ENCODE assay signal across 8 cellular contexts in the genomic region with DNA sequence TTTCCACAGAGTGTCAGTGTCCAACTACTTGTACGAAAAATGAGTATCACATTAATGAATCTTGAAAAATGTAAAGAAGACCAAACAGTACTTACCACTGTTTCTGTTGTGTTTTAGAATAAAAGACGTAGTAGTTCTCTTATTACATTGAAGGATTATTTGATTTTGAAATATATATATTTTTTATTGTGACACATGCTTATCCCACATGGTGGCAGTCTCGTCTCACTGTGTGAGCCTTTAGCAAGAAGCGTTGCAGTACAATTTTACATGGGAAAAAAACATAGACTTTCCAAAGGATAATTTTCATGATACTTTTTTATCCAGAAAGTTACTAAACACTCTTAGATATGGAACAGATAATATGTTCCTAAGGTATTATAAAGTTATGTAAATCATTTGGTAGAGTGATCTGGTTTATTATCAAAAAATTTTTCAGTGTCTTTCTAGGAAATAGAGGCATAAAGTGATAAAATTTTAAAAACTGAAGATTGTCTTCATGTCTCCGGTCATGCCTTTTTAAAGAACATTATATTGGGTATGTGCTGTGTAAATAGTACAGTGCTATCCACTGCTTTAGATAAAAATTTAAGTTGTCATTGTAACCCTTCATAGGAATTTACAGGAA.
DNase-seq lines count a peak whose midpoint lies in the region; ATAC-seq and TF ChIP-seq lines count a peak whose summit lies in the region.

No MANE protein-coding gene starts in this region.

- TF ChIP-seq RAD21 in IMR-90 (IDR thresholded peaks at IDR 0.05; ENCODE audit: low read length): peak; percentile 57

- H3K27me3 ChIP-seq in IMR-90 (ENCODE audit: control insufficient read depth, insufficient read depth, low read length): no peaks in the 10 kb centered on the region
- no peaks in the 10 kb centered on the region for H3K27me3 ChIP-seq in adipocyte (replicated peaks; ENCODE audit: control insufficient read depth, insufficient read depth, low read length)
- H3K27me3 ChIP-seq in kidney epithelial cell (ENCODE audit: control insufficient read depth, insufficient read depth, low read length): no peaks in the 10 kb centered on the region

- H3K36me3 ChIP-seq in IMR-90 (ENCODE audit: control insufficient read depth, insufficient read depth, low read length) (no peaks in the 10 kb centered on the region; the same call in 1 of the 2 replicates), adipocyte (ENCODE audit: control insufficient read depth, insufficient read depth, low read length, severe bottlenecking) (peaks cover 21% of the 10 kb centered on the region), kidney epithelial cell (ENCODE audit: control insufficient read depth, insufficient read depth, low read length) (no peaks in the 10 kb centered on the region)

- no peak for TF ChIP-seq POLR2A in IMR-90 (IDR thresholded peaks at IDR 0.05; ENCODE audit: low read depth, low read length)

- no peak overlapping the region for H4K8ac ChIP-seq in IMR-90 (ENCODE audit: low read depth in 2 of 2, low read length in 2 of 2)

- ATAC-seq in IMR-90 (ENCODE audit: low read depth) (peak; percentile 54; the same call in 1 of the 2 replicates), GM18502 (IDR thresholded peaks at IDR 0.05; ENCODE audit: poor library complexity, unreplicated experiment) (no peak), HG03354 (IDR thresholded peaks at IDR 0.05; ENCODE audit: poor library complexity, severe bottlenecking, unreplicated experiment) (no peak)

- no peak overlapping the region for H2BK120ac ChIP-seq in IMR-90 (ENCODE audit: low read depth, low read length)

- DNase-seq in IMR-90 (peak; percentile 39), adipocyte (ENCODE audit: low read depth) (peak; percentile 73), kidney epithelial cell (ENCODE audit: low read depth) (no peak), iPS-NIHi7 (ENCODE audit: extremely low spot score) (no peak)
- no peak for DNase-seq in activated effector memory CD4-positive, alpha-beta T cell treated with anti-CD3 and anti-CD28 coated beads, Interleukin-2, amount 50 U/mL, for 16 hours

- in situ Hi-C loops in IMR-90 (cut with MboI; ENCODE audit: low sequenced_read_pairs): no loop called here

- CTCF ChIA-PET in IMR-90 (lab: Yijun Ruan, JAX): no interaction called here

- intact Hi-C loops in IMR-90 (cut with micrococcal nuclease): loop anchor here (1.0 to 5.0 kb wide), 2 partner anchors 776 to 1073 kb away; no protein-coding TSS in a partner anchor

- H3K27ac ChIP-seq in C4-2B (no peak overlapping the region), IMR-90 (ENCODE audit: insufficient read depth, low read length) (no peak overlapping the region)

- H3K9me1 ChIP-seq in IMR-90 (ENCODE audit: insufficient read depth, low read length): no peaks in the 10 kb centered on the region

- H3K4me1 ChIP-seq in IMR-90 (ENCODE audit: control insufficient read depth, insufficient read depth, low read length): peaks cover 3% of the 10 kb centered on the region; the same call in 1 of the 2 replicates
- no peaks in the 10 kb centered on the region for H3K4me1 ChIP-seq in adipocyte (ENCODE audit: control insufficient read depth, insufficient read depth, low read length)

- no peak overlapping the region for H2AK9ac ChIP-seq in IMR-90 (replicated peaks; ENCODE audit: low read depth, low read length, poor library complexity)

- no peak overlapping the region for H2AK5ac ChIP-seq in IMR-90 (ENCODE audit: low read depth, low read length)

- no peak overlapping the region for H2AFZ ChIP-seq in IMR-90 (replicated peaks; ENCODE audit: low read length, poor library complexity)

- POLR2A ChIA-PET in IMR-90 (lab: Charles Lee; ENCODE audit: unreplicated experiment): no interaction called here

- H2BK15ac ChIP-seq in IMR-90 (ENCODE audit: low read depth, low read length): no peak overlapping the region

- no peaks in the 10 kb centered on the region for H4K20me1 ChIP-seq in IMR-90 (ENCODE audit: insufficient read depth, low read length)

- TF ChIP-seq CTCF in C4-2B (conservative IDR thresholded peaks at IDR 0.05): peak; percentile 81
- peak; percentile 52 for TF ChIP-seq CTCF in IMR-90 (conservative IDR thresholded peaks at IDR 0.05; ENCODE audit: low read depth, low read length)
- peak; percentile 35 for TF ChIP-seq CTCF in kidney epithelial cell (IDR thresholded peaks at IDR 0.05; ENCODE audit: insufficient read depth, low read length, poor library complexity, severe bottlenecking)

- no peak overlapping the region for H2BK5ac ChIP-seq in IMR-90 (ENCODE audit: low read depth, low read length, poor library complexity, severe bottlenecking)

- BruUV-seq in IMR-90 (replicated peaks; lab: Mats Ljungman, UMichigan): no TSS peak

- H4K5ac ChIP-seq in IMR-90 (ENCODE audit: low read depth, low read length): no peak overlapping the region

- dilution Hi-C loops in IMR-90 (cut with HindIII; ENCODE audit: low sequenced_read_pairs, unreplicated experiment): no loop called here

- no peak overlapping the region for H2BK20ac ChIP-seq in IMR-90 (ENCODE audit: low read depth, low read length)

- no peak overlapping the region for H3K4ac ChIP-seq in IMR-90 (ENCODE audit: low read depth, low read length)

- no peaks in the 10 kb centered on the region; a peak in 1 of 4 replicates for H3K79me1 ChIP-seq in IMR-90 (ENCODE audit: low read depth in 1 of 2, low read length in 2 of 2)

- H3K4me2 ChIP-seq in IMR-90 (ENCODE audit: low read depth, low read length): no peak overlapping the region

- H3K23ac ChIP-seq in IMR-90 (ENCODE audit: low read depth, low read length): no peak overlapping the region

- 83% methylated on average over 1 of the region's 5 CpGs; no CpG with 5 or more reads in 1 of the 2 experiments for WGBS in IMR-90 (ENCODE audit: extremely low coverage in 2 of 2, insufficient read length in 1 of 2), 2 experiments

- no peak overlapping the region for H3K18ac ChIP-seq in IMR-90 (ENCODE audit: low read depth, low read length)

- no peak overlapping the region for H3K14ac ChIP-seq in IMR-90 (replicated peaks; ENCODE audit: low read depth, low read length)

- H3K9me3 ChIP-seq in IMR-90 (ENCODE audit: control insufficient read depth, insufficient read depth, low read length): no peaks in the 10 kb centered on the region
- H3K9me3 ChIP-seq in adipocyte (ENCODE audit: control insufficient read depth, low read length): no peaks in the 10 kb centered on the region

- H3K9ac ChIP-seq in IMR-90 (ENCODE audit: low read depth, low read length): no peak overlapping the region
- H3K9ac ChIP-seq in adipocyte (ENCODE audit: low read length): no peak overlapping the region

- no peak overlapping the region for H4K91ac ChIP-seq in IMR-90 (ENCODE audit: insufficient read depth, low read depth, low read length)

- H3K4me3 ChIP-seq in IMR-90 (ENCODE audit: insufficient read depth, low read depth, low read length): no peak overlapping the region
- no peak overlapping the region for H3K4me3 ChIP-seq in adipocyte (ENCODE audit: low read length)
- H3K4me3 ChIP-seq in kidney epithelial cell (ENCODE audit: low read depth, low read length): no peak overlapping the region

- H3K56ac ChIP-seq in IMR-90 (ENCODE audit: extremely low read depth, insufficient read depth, low read length): no peak overlapping the region

TF ChIP-seq in IMR-90, 13 proteins besides CTCF, POLR2A, EP300 and RAD21:
- TF ChIP-seq FOS (IDR thresholded peaks at IDR 0.05; ENCODE audit: low read depth, low read length) (no peak), BHLHE40 (IDR thresholded peaks at IDR 0.05; ENCODE audit: low read depth, low read length) (no peak), MAZ (IDR thresholded peaks at IDR 0.05; ENCODE audit: borderline replicate concordance, low read depth, low read length) (no peak), ELK1 (IDR thresholded peaks at IDR 0.05; ENCODE audit: borderline replicate concordance, low read depth, low read length) (no peak), RCOR1 (IDR thresholded peaks at IDR 0.05; ENCODE audit: insufficient replicate concordance, low read length) (no peak), CEBPB (IDR thresholded peaks at IDR 0.05; ENCODE audit: low read depth, low read length) (no peak), CHD1 (IDR thresholded peaks at IDR 0.05; ENCODE audit: low read depth, low read length) (no peak), MXI1 (IDR thresholded peaks at IDR 0.05; ENCODE audit: borderline replicate concordance, low read depth, low read length) (no peak), MAFK (IDR thresholded peaks at IDR 0.05; ENCODE audit: low read depth, low read length) (no peak), SMC3 (IDR thresholded peaks at IDR 0.05; ENCODE audit: low read depth, low read length) (no peak), NFE2L2 (IDR thresholded peaks at IDR 0.05; ENCODE audit: low read depth, low read length) (no peak), RFX5 (IDR thresholded peaks at IDR 0.05; ENCODE audit: low read depth, low read length) (no peak)
- TF ChIP-seq, protein P1, sequence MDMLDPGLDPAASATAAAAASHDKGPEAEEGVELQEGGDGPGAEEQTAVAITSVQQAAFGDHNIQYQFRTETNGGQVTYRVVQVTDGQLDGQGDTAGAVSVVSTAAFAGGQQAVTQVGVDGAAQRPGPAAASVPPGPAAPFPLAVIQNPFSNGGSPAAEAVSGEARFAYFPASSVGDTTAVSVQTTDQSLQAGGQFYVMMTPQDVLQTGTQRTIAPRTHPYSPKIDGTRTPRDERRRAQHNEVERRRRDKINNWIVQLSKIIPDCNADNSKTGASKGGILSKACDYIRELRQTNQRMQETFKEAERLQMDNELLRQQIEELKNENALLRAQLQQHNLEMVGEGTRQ (IDR thresholded peaks at IDR 0.05; ENCODE audit: low read depth, low read length): no peak

Comparison
In these comparisons a context has a peak if more than half of its experiments do, and no peak if none do; other contexts are left out.
1. DNase-seq: peak in IMR-90 (single experiment) and adipocyte (single experiment); none in kidney epithelial cell (single experiment), activated effector memory CD4-positive, alpha-beta T cell treated with anti-CD3 and anti-CD28 coated beads, Interleukin-2, amount 50 U/mL, for 16 hours (single experiment) and iPS-NIHi7 (single experiment).
2. Peak in every context shown above with its lines, with median percentiles within 50 percentile points of each other: CTCF ChIP-seq.